Comparison of ENCODE assay signal across 1 cellular context in the genomic region with DNA sequence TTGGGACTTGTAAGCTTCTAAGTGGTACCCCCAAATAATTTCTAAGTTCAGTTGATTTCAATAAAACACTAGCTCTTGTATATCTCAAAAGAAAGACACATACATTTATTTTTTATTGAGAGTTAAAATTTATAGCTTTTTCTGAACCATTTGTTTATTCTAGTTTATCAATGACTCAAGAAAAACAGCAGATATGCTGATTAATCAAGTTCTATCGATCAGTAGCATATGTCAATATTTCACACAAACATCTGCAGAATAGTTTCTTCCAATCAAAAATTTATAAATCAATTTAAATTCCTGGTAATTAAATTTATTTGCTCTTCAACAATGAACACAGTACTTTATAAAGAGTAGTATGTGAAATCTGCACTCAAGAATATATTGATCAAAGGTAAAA.
TF ChIP-seq lines count a peak whose summit lies in the region.

No MANE protein-coding gene starts in this region.

TF ChIP-seq in GM23338, 12 proteins besides CTCF, POLR2A, EP300 and RAD21 (continued from another document):
- TF ChIP-seq, protein P1, sequence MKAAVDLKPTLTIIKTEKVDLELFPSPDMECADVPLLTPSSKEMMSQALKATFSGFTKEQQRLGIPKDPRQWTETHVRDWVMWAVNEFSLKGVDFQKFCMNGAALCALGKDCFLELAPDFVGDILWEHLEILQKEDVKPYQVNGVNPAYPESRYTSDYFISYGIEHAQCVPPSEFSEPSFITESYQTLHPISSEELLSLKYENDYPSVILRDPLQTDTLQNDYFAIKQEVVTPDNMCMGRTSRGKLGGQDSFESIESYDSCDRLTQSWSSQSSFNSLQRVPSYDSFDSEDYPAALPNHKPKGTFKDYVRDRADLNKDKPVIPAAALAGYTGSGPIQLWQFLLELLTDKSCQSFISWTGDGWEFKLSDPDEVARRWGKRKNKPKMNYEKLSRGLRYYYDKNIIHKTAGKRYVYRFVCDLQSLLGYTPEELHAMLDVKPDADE (IDR thresholded peaks at IDR 0.05), result no peak
- no peak for TF ChIP-seq NANOG (IDR thresholded peaks at IDR 0.05; ENCODE audit: borderline replicate concordance)
- no peak for TF ChIP-seq ZNF331 (CRISPR knock-in tag; IDR thresholded peaks at IDR 0.05; ENCODE audit: low read depth)
- no peak for TF ChIP-seq EZH2 (IDR thresholded peaks at IDR 0.05; ENCODE audit: low read depth, unreplicated experiment)
- no peak for TF ChIP-seq POLR2AphosphoS5 (IDR thresholded peaks at IDR 0.05; ENCODE audit: low read depth)
